Comparison of ENCODE assay signal across 8 cellular contexts in the genomic region with DNA sequence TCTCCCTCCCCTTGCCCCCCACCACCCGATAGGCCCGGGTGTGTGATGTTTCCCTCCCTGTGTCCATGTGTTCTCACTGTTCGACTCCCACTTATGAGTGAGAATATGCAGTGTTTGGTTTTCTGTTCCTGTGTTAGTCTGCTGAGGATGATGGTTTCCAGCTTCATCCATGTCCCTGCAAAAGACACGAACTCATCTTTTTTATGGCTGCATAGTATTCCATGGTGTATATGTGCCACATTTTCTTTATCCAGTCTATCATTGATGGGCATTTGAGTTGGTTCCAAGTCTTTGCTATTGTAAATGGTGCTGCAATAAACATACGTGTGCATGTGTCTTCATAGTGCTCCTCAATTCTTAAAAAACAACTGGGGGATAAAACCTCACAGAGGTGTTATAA. TPM values are rescaled to one million over a fixed set of nuclear protein-coding genes. Genes with fewer than 3 reads are reported as not detected.
A peak's percentile ranks its signal among the peaks of the same experiment; 100 is the strongest.
DNase-seq lines count a peak whose midpoint lies in the region; ATAC-seq, FAIRE-seq and TF ChIP-seq lines count a peak whose summit lies in the region.
"Not testable (repeated sequence)": the region's sequence is repeated elsewhere in the genome, so short reads cannot be mapped to it uniquely, and the experiment has no call there.

No MANE protein-coding gene starts in this region.

- peaks cover 63 to 79% (median 71%) of the 10 kb centered on the region in 4 donors for H3K4me1 Mint-ChIP-seq in CD4-positive, alpha-beta memory T cell
- H3K4me1 Mint-ChIP-seq in activated CD4-positive, alpha-beta T cell treated with anti-CD3 and anti-CD28 coated beads for 36 hours, result peaks cover 72% of the 10 kb centered on the region
- peaks cover 52% of the 10 kb centered on the region for H3K4me1 Mint-ChIP-seq in activated T-helper 17 cell treated with anti-CD3 and anti-CD28 coated beads, Interleukin-2, amount 50 U/mL, for 72 hours
- peaks cover 34% of the 10 kb centered on the region for H3K4me1 Mint-ChIP-seq in glutamatergic neuron (ENCODE audit: low read depth, unreplicated experiment)
- peaks cover 63% of the 10 kb centered on the region for H3K4me1 Mint-ChIP-seq in neural crest cell
- H3K4me1 Mint-ChIP-seq in type B pancreatic cell (ENCODE audit: unreplicated experiment), result peaks cover 45% of the 10 kb centered on the region

- H3K4me3 Mint-ChIP-seq in CD4-positive, alpha-beta memory T cell, result peak overlapping the region; percentile 93 to 99 (median 98)
- H3K4me3 Mint-ChIP-seq in activated CD4-positive, alpha-beta T cell treated with anti-CD3 and anti-CD28 coated beads for 36 hours, result peak overlapping the region; percentile 93
- peak overlapping the region; percentile 96 for H3K4me3 Mint-ChIP-seq in activated T-helper 17 cell treated with anti-CD3 and anti-CD28 coated beads, Interleukin-2, amount 50 U/mL, for 72 hours
- peak overlapping the region; percentile 93 for H3K4me3 Mint-ChIP-seq in glutamatergic neuron (ENCODE audit: unreplicated experiment)
- peak overlapping the region; percentile 96 for H3K4me3 Mint-ChIP-seq in neural crest cell
- H3K4me3 Mint-ChIP-seq in type B pancreatic cell, result peak overlapping the region; percentile 97

- H3K27me3 Mint-ChIP-seq in CD4-positive, alpha-beta memory T cell; activated CD4-positive, alpha-beta T cell treated with anti-CD3 and anti-CD28 coated beads for 36 hours; activated T-helper 17 cell treated with anti-CD3 and anti-CD28 coated beads, Interleukin-2, amount 50 U/mL, for 72 hours; glutamatergic neuron (ENCODE audit: unreplicated experiment); neural crest cell (ENCODE audit: low read depth); type B pancreatic cell: not testable (repeated sequence)

- POLR2A ChIA-PET in CD4-positive, alpha-beta memory T cell (lab: Charles Lee; ENCODE audit: partially characterized antibody), result interaction anchor here (3.1 to 7.7 kb wide), 6 partner anchors 8 to 64 kb away, joined by 12 to 202 read pairs (median 86); no protein-coding TSS in a partner anchor
- POLR2A ChIA-PET in activated CD4-positive, alpha-beta T cell treated with anti-CD3 and anti-CD28 coated beads for 36 hours (lab: Charles Lee), result interaction anchor here (1.9 kb wide), 1 partner anchor 9 kb away, joined by 11 read pairs; no protein-coding TSS in a partner anchor
- POLR2A ChIA-PET in GM12878 (lab: Charles Lee), result interaction anchor here (1.0 to 5.9 kb wide), 8 partner anchors 8 to 82 kb away, joined by 3 to 57 read pairs (median 13); no protein-coding TSS in a partner anchor

- intact Hi-C loops in CD4-positive, alpha-beta memory T cell (cut with micrococcal nuclease), result loop anchor here (5.0 kb wide), 2 partner anchors 159 to 201 kb away; a partner anchor contains a TSS
- intact Hi-C loops in activated CD4-positive, alpha-beta T cell treated with anti-CD3 and anti-CD28 coated beads for 36 hours (cut with DNase I, micrococcal nuclease), result loop anchor here (2.0 to 10.0 kb wide), 5 partner anchors 39 to 1061 kb away; a partner anchor contains a TSS
- intact Hi-C loops in GM12878 (cut with micrococcal nuclease; ENCODE audit: unreplicated experiment), result loop anchor here (2.0 to 5.0 kb wide), 4 partner anchors 37 to 104 kb away; no protein-coding TSS in a partner anchor

- peak overlapping the region in 6 of 7 donors; percentile 88 to 98 (median 98) for H3K27ac Mint-ChIP-seq in CD4-positive, alpha-beta memory T cell
- peak overlapping the region; percentile 87 for H3K27ac Mint-ChIP-seq in activated CD4-positive, alpha-beta T cell treated with anti-CD3 and anti-CD28 coated beads for 36 hours
- peak overlapping the region; percentile 91 for H3K27ac Mint-ChIP-seq in activated T-helper 17 cell treated with anti-CD3 and anti-CD28 coated beads, Interleukin-2, amount 50 U/mL, for 72 hours
- H3K27ac Mint-ChIP-seq in glutamatergic neuron (ENCODE audit: unreplicated experiment); neural crest cell (ENCODE audit: unreplicated experiment); type B pancreatic cell: not testable (repeated sequence)

- not testable (repeated sequence) for TF ChIP-seq POLR2A in GM12878 (IDR thresholded peaks at IDR 0.05; ENCODE audit: low read depth, low read length)

- RAD21 ChIA-PET in GM12878 (lab: Charles Lee; ENCODE audit: unreplicated experiment), result interaction anchor here (1.9 to 7.0 kb wide), 5 partner anchors 8 to 157 kb away, joined by 7 to 58 read pairs (median 14); no protein-coding TSS in a partner anchor

- not testable (repeated sequence) for TF ChIP-seq RAD21 in GM12878 (IDR thresholded peaks at IDR 0.05; ENCODE audit: insufficient read depth, low read depth, low read length)

- H3K79me2 ChIP-seq in GM12878 (ENCODE audit: control insufficient read depth, insufficient read depth, low read length), result peaks cover 82% of the 10 kb centered on the region

- TF ChIP-seq CTCF in LNCaP clone FGC (IDR thresholded peaks at IDR 0.05; ENCODE audit: control insufficient read depth, extremely low read depth, insufficient read depth); GM12878 (IDR thresholded peaks at IDR 0.05 in 2 of 3, conservative IDR thresholded peaks at IDR 0.05 in 1 of 3; ENCODE audit: control insufficient read depth in 2 of 3, extremely low read depth in 1 of 3, insufficient read depth in 1 of 3, low read depth in 3 of 3, low read length in 3 of 3); glutamatergic neuron (IDR thresholded peaks at IDR 0.05; ENCODE audit: partially characterized antibody, unreplicated experiment); neural crest cell (conservative IDR thresholded peaks at IDR 0.05); type B pancreatic cell (conservative IDR thresholded peaks at IDR 0.05): not testable (repeated sequence)

- H3K4me2 ChIP-seq in GM12878 (ENCODE audit: control insufficient read depth, insufficient read depth), result peak overlapping the region; percentile 73; the same call in 1 of the 2 replicates

- not testable (repeated sequence) for H4K20me1 ChIP-seq in GM12878 (ENCODE audit: control insufficient read depth, insufficient read depth)

- H3K9me3 Mint-ChIP-seq in CD4-positive, alpha-beta memory T cell; activated CD4-positive, alpha-beta T cell treated with anti-CD3 and anti-CD28 coated beads for 36 hours (ENCODE audit: low read depth); activated T-helper 17 cell treated with anti-CD3 and anti-CD28 coated beads, Interleukin-2, amount 50 U/mL, for 72 hours; glutamatergic neuron (ENCODE audit: unreplicated experiment); neural crest cell; type B pancreatic cell: not testable (repeated sequence)

- ATAC-seq in activated CD4-positive, alpha-beta T cell treated with anti-CD3 and anti-CD28 coated beads for 36 hours; activated T-helper 17 cell treated with anti-CD3 and anti-CD28 coated beads, Interleukin-2, amount 50 U/mL, for 72 hours (replicated peaks); GM12878: not testable (repeated sequence)

- not testable (repeated sequence) for H3K36me3 ChIP-seq in CD4-positive, alpha-beta memory T cell (ENCODE audit: insufficient read depth, low read length); GM12878 (ENCODE audit: control insufficient read depth in 2 of 2, insufficient read depth in 2 of 2, low read length in 1 of 2)

- H2AFZ ChIP-seq in GM12878 (ENCODE audit: control insufficient read depth, low read depth, low read length), result not testable (repeated sequence)

- H3K4me1 ChIP-seq in CD4-positive, alpha-beta memory T cell (ENCODE audit: insufficient read depth, low read length), result peaks cover 67% of the 10 kb centered on the region
- peaks cover 22% of the 10 kb centered on the region for H3K4me1 ChIP-seq in GM12878 (ENCODE audit: control insufficient read depth, insufficient read depth, low read length)

- in situ Hi-C loops in GM12878 (cut with MboI), result not testable (repeated sequence)

- not testable (repeated sequence) for DNase-seq in CD4-positive, alpha-beta memory T cell; LNCaP clone FGC (ENCODE audit: low read depth); activated CD4-positive, alpha-beta T cell treated with anti-CD3 and anti-CD28 coated beads for 36 hours; GM12878 (ENCODE audit: low read depth, low spot score); glutamatergic neuron; neural crest cell (ENCODE audit: low read depth, low spot score); type B pancreatic cell (ENCODE audit: extremely low spot score, unreplicated experiment)

- SMC1A ChIA-PET in GM12878 (lab: Charles Lee; ENCODE audit: uncharacterized antibody, unreplicated experiment), result interaction anchor here (1.1 to 9.3 kb wide), 14 partner anchors 8 to 176 kb away, joined by 3 to 91 read pairs (median 8); no protein-coding TSS in a partner anchor

- not testable (repeated sequence) for H3K27me3 ChIP-seq in CD4-positive, alpha-beta memory T cell (ENCODE audit: insufficient read depth, low read length); GM12878 (replicated peaks in 1 of 2; ENCODE audit: control insufficient read depth in 2 of 2, insufficient read depth in 2 of 2, low read length in 1 of 2)

- not testable (repeated sequence) for H3K9ac ChIP-seq in GM12878 (ENCODE audit: control insufficient read depth, insufficient read depth, low read length)

- 100% methylated on average over 5 of the region's 5 CpGs for WGBS in GM12878 (ENCODE audit: insufficient coverage, insufficient replicate concordance, low lambda C conversion rate, missing lambda C conversion rate)

- FAIRE-seq in GM12878 (lab: Jason Lieb, UNC), result not testable (repeated sequence)

- peaks cover 4 to 40% of the 10 kb centered on the region in 2 donors for H3K36me3 Mint-ChIP-seq in CD4-positive, alpha-beta memory T cell
- H3K36me3 Mint-ChIP-seq in activated CD4-positive, alpha-beta T cell treated with anti-CD3 and anti-CD28 coated beads for 36 hours (ENCODE audit: low read depth), result peaks cover 34% of the 10 kb centered on the region
- H3K36me3 Mint-ChIP-seq in activated T-helper 17 cell treated with anti-CD3 and anti-CD28 coated beads, Interleukin-2, amount 50 U/mL, for 72 hours (ENCODE audit: low read depth), result peaks cover 76% of the 10 kb centered on the region
- H3K36me3 Mint-ChIP-seq in glutamatergic neuron (ENCODE audit: unreplicated experiment); neural crest cell (ENCODE audit: low read depth); type B pancreatic cell: not testable (repeated sequence)

- H3K9me3 ChIP-seq in CD4-positive, alpha-beta memory T cell (ENCODE audit: control insufficient read depth in 1 of 2, low read length in 2 of 2); GM12878 (replicated peaks; ENCODE audit: control insufficient read depth, insufficient read depth, low read length): not testable (repeated sequence)

- H3K4me3 ChIP-seq in CD4-positive, alpha-beta memory T cell (ENCODE audit: low read length in 2 of 2), result not testable (repeated sequence)
- H3K4me3 ChIP-seq in LNCaP clone FGC (ENCODE audit: low read depth, low read length), result peak overlapping the region; percentile 89; the same call in 1 of the 2 replicates
- H3K4me3 ChIP-seq in GM12878, result peak overlapping the region; percentile 92

- peak overlapping the region; percentile 54 for H3K27ac ChIP-seq in CD4-positive, alpha-beta memory T cell (ENCODE audit: low read depth, low read length)
- H3K27ac ChIP-seq in GM12878 (ENCODE audit: control insufficient read depth, insufficient read depth), result not testable (repeated sequence)

- CTCF ChIA-PET in CD4-positive, alpha-beta memory T cell (lab: Charles Lee; ENCODE audit: partially characterized antibody), result interaction anchor here (1.3 to 3.5 kb wide), 7 partner anchors 10 to 173 kb away, joined by 3 to 29 read pairs (median 9); no protein-coding TSS in a partner anchor
- CTCF ChIA-PET in activated CD4-positive, alpha-beta T cell treated with anti-CD3 and anti-CD28 coated beads for 36 hours (lab: Charles Lee), result interaction anchor here (1.4 to 3.9 kb wide), 2 partner anchors 8 to 16 kb away, joined by 3 to 14 read pairs; no protein-coding TSS in a partner anchor
- CTCF ChIA-PET in GM12878 (lab: Yijun Ruan, JAX), result interaction anchor here (0.9 to 4.9 kb wide), 5 partner anchors 8 to 164 kb away, joined by 3 to 28 read pairs (median 8); no protein-coding TSS in a partner anchor

- not testable (repeated sequence) for TF ChIP-seq EP300 in GM12878 (IDR thresholded peaks at IDR 0.05; ENCODE audit: borderline replicate concordance in 1 of 2, control insufficient read depth in 1 of 2, low read depth in 2 of 2, low read length in 2 of 2)

- not testable (repeated sequence) for BruUV-seq in GM12878 (replicated peaks; lab: Mats Ljungman, UMichigan)

RNA-seq across cellular contexts. Expression of a gene that starts 2.7 kb away (rescaled TPM):
- 100 to 1,000 TPM; 108 to 111 TPM for total RNA-seq in CD4-positive, alpha-beta memory T cell
- 100 to 1,000 TPM; 108 to 125 TPM for polyA plus RNA-seq in CD4-positive, alpha-beta memory T cell
- 100 to 1,000 TPM in 1 of 2 experiments, 10 to 100 TPM in 1; 98.1 to 106 TPM for total RNA-seq in activated CD4-positive, alpha-beta T cell treated with anti-CD3 and anti-CD28 coated beads for 36 hours
- total RNA-seq in activated T-helper 17 cell treated with anti-CD3 and anti-CD28 coated beads, Interleukin-2, amount 50 U/mL, for 72 hours, result 100 to 1,000 TPM in 1 of 2 donors, 10 to 100 TPM in 1; 91.9 to 127 TPM
- total RNA-seq in GM12878 (2013; cell fraction: nucleolus; rRNA removed), result 309 and 344 TPM in 2 replicates
- total RNA-seq in GM12878 (2014; rRNA removed) (156 and 169 TPM in 2 replicates), GM12878 (2014; rRNA removed; fragmentation: Illumina TruSeq; extraction: Trizol) (187 and 191 TPM in 2 replicates), GM12878 (2021) (187 and 196 TPM in 2 replicates), glutamatergic neuron (ENCODE audit: unreplicated experiment) (97.2 TPM), neural crest cell (152 and 153 TPM in 2 replicates), type B pancreatic cell (ENCODE audit: low replicate concordance) (66.3 and 103 TPM in 2 replicates)
- polyA plus RNA-seq in GM12878 (2011; ENCODE audit: low read depth), result 55.1 TPM
- polyA plus RNA-seq in GM12878 (2011; rRNA removed) (215 and 245 TPM in 2 replicates), GM12878 (2014; fragmentation: Illumina TruSeq; extraction: Trizol) (241 and 312 TPM in 2 replicates), GM12878 (2014; fragmentation: Nextera tagmentation; extraction: Ambion mirVana) (100 to 1,000 TPM; 187 to 195 TPM), GM12878 (2014; rRNA removed) (162 and 163 TPM in 2 replicates), GM12878 (2016; fragmentation: Nextera tagmentation; extraction: Ambion mirVana) (100 to 1,000 TPM; 226 to 229 TPM)
- polyA plus RNA-seq in GM12878 (2011; cell fraction: cytosol; rRNA removed), result 120 and 132 TPM in 2 replicates
- polyA plus RNA-seq in GM12878 (2011; cell fraction: nucleus; rRNA removed), result 189 and 251 TPM in 2 replicates
- 82.4 and 87.4 TPM in 2 replicates for polyA plus RNA-seq in GM12878 (2012)
- 305 and 322 TPM in 2 replicates for polyA minus RNA-seq in GM12878 (2011; rRNA and poly(A)+ RNA removed)
- 104 and 118 TPM in 2 replicates for polyA minus RNA-seq in GM12878 (2011; cell fraction: cytosol; rRNA and poly(A)+ RNA removed)
- 126 and 135 TPM in 2 replicates for polyA minus RNA-seq in GM12878 (2011; cell fraction: nucleus; rRNA and poly(A)+ RNA removed)
